12 cellular contexts compared by ENCODE assay signal in genomic region chr6:29114964-29115363, GRCh38. TPM values are rescaled to one million over a fixed set of nuclear protein-coding genes. Genes with fewer than 3 reads are reported as not detected.
"Had no signal": no experiment of that assay in that cellular context is flagged by ENCODE, and none has a peak within 500 bp of the region (broad histone marks: within the 10 kb centered on the region; RNA-seq: fewer than 3 reads in every experiment).

No MANE protein-coding gene starts in this region.

RNA-seq across cellular contexts. Expression of gene OR2J3, which starts 7.1 kb away (rescaled TPM):
- total RNA-seq: OCI-LY7, PC-3, PC-9, Peyer's patch, Right ventricle myocardium inferior, Right ventricle myocardium superior, RPMI7951, SJCRH30, SJSA1, SK-MEL-5 had no signal
- polyA plus RNA-seq: SK-N-SH had no signal

RNA-seq across cellular contexts. Expression of gene OR2J1, which starts 15.7 kb away (rescaled TPM):
- total RNA-seq: OCI-LY7, PC-3, PC-9, Peyer's patch, Right ventricle myocardium inferior, Right ventricle myocardium superior, RPMI7951, SJCRH30, SJSA1, SK-MEL-5, T-cell had no signal
- polyA plus RNA-seq: SK-N-SH had no signal

RNA-seq across cellular contexts. Expression of gene OR2B3, which starts 27.9 kb away (rescaled TPM):
- total RNA-seq: OCI-LY7, PC-3, PC-9, Peyer's patch, Right ventricle myocardium inferior, Right ventricle myocardium superior, RPMI7951, SJCRH30, SJSA1, SK-MEL-5, T-cell had no signal
- polyA plus RNA-seq: SK-N-SH had no signal

RNA-seq across cellular contexts. Expression of gene OR2J2, which starts 55.7 kb away (rescaled TPM):
- total RNA-seq: OCI-LY7, PC-3, PC-9, Peyer's patch, Right ventricle myocardium inferior, Right ventricle myocardium superior, RPMI7951, SJCRH30, SJSA1, SK-MEL-5, T-cell had no signal
- polyA plus RNA-seq: SK-N-SH had no signal
